Comparison of ENCODE assay signal across 9 cellular contexts in genomic region chrX:154749856-154750255, GRCh38. TPM values are rescaled to one million over a fixed set of nuclear protein-coding genes. Genes with fewer than 3 reads are reported as not detected.
DNase-seq lines count a peak whose midpoint lies in the region; ATAC-seq and TF ChIP-seq lines count a peak whose summit lies in the region.
"Had no signal": no experiment of that assay in that cellular context is flagged by ENCODE, and none has a peak within 500 bp of the region (broad histone marks: within the 10 kb centered on the region; RNA-seq: fewer than 3 reads in every experiment).

No MANE protein-coding gene starts in this region.

- no peaks in the 10 kb centered on the region for H3K27me3 Mint-ChIP-seq in T-helper 2 cell treated with Interferon-gamma antibody and Interleukin-4, amounts not matched to agents 5 μg/mL and 100 μg/mL, for 36 hours (ENCODE audit: low read depth)
- no peaks in the 10 kb centered on the region for H3K27me3 Mint-ChIP-seq in T-helper 17 cell

- peaks cover 26% of the 10 kb centered on the region for H3K4me1 Mint-ChIP-seq in T-helper 2 cell treated with Interferon-gamma antibody and Interleukin-4, amounts not matched to agents 5 μg/mL and 100 μg/mL, for 36 hours (ENCODE audit: low read depth)
- H3K4me1 Mint-ChIP-seq in T-helper 17 cell: peaks cover 10% of the 10 kb centered on the region

- H2BK5ac ChIP-seq in neuronal stem cell (ENCODE audit: low read length): no peak overlapping the region

- no peak overlapping the region for H3K4me2 ChIP-seq in neuronal stem cell (ENCODE audit: insufficient read depth, low read length, poor library complexity, severe bottlenecking)

- H3K79me1 ChIP-seq in neuronal stem cell (ENCODE audit: low read depth, low read length): no peaks in the 10 kb centered on the region

- H3K36me3 ChIP-seq in cardiac muscle cell: no peaks in the 10 kb centered on the region
- H3K36me3 ChIP-seq in thymus (ENCODE audit: control insufficient read depth, insufficient read depth): no peaks in the 10 kb centered on the region
- no peaks in the 10 kb centered on the region for H3K36me3 ChIP-seq in neuronal stem cell (replicated peaks in 1 of 2; ENCODE audit: control insufficient read depth in 2 of 2, insufficient read depth in 2 of 2, low read length in 2 of 2)

- no peaks in the 10 kb centered on the region for H3K9me3 ChIP-seq in T-helper 17 cell (ENCODE audit: control insufficient read depth, low read length, poor library complexity, severe bottlenecking)
- H3K9me3 ChIP-seq in cardiac muscle cell (ENCODE audit: low read depth): no peaks in the 10 kb centered on the region
- H3K9me3 ChIP-seq in thymus (ENCODE audit: control insufficient read depth): no peaks in the 10 kb centered on the region
- H3K9me3 ChIP-seq in neuronal stem cell (replicated peaks in 1 of 2; ENCODE audit: control insufficient read depth in 2 of 2, insufficient read depth in 1 of 2, low read depth in 1 of 2, low read length in 2 of 2): no peaks in the 10 kb centered on the region

- WGBS in thymus: 2% methylated on average over 6 of the region's 6 CpGs
- WGBS in neuronal stem cell (ENCODE audit: extremely low coverage in 2 of 2, insufficient read length in 2 of 2, insufficient replicate concordance in 1 of 2), 2 donors: no CpG with 5 or more reads among the region's 6 CpGs

- H4K8ac ChIP-seq in neuronal stem cell (ENCODE audit: low read depth, low read length): no peak overlapping the region

- no peak overlapping the region for H2BK15ac ChIP-seq in neuronal stem cell (ENCODE audit: low read length)

- no peak overlapping the region for H4K91ac ChIP-seq in neuronal stem cell (ENCODE audit: low read depth, low read length, poor library complexity)

- no peaks in the 10 kb centered on the region for H3K9me3 Mint-ChIP-seq in T-helper 2 cell treated with Interferon-gamma antibody and Interleukin-4, amounts not matched to agents 5 μg/mL and 100 μg/mL, for 36 hours

- H3K9ac ChIP-seq in neuronal stem cell (ENCODE audit: low read depth, low read length, poor library complexity): no peak overlapping the region

- no peak overlapping the region for H2BK120ac ChIP-seq in neuronal stem cell (ENCODE audit: low read depth, low read length)

- H2AK5ac ChIP-seq in neuronal stem cell (ENCODE audit: low read depth, low read length): no peak overlapping the region

- no peak overlapping the region for H3K18ac ChIP-seq in neuronal stem cell (ENCODE audit: low read length)

- H3K4ac ChIP-seq in neuronal stem cell (ENCODE audit: low read length): no peak overlapping the region

- peaks cover 9% of the 10 kb centered on the region for H3K36me3 Mint-ChIP-seq in T-helper 2 cell treated with Interferon-gamma antibody and Interleukin-4, amounts not matched to agents 5 μg/mL and 100 μg/mL, for 36 hours (ENCODE audit: low read depth)
- no peaks in the 10 kb centered on the region for H3K36me3 Mint-ChIP-seq in T-helper 17 cell (ENCODE audit: low read depth)

- H3K4me3 ChIP-seq in cardiac muscle cell (no peak overlapping the region), thymus (ENCODE audit: low read length) (peak overlapping the region; percentile 69), neuronal stem cell (ENCODE audit: low read length in 2 of 2) (no peak overlapping the region)

- H3K27ac ChIP-seq in cardiac muscle cell (no peak overlapping the region), thymus (ENCODE audit: low read depth) (no peak overlapping the region), neuronal stem cell (replicated peaks; ENCODE audit: low read length) (no peak overlapping the region)
- H3K27ac ChIP-seq: C4-2B had no signal

- TF ChIP-seq CTCF in cardiac muscle cell (IDR thresholded peaks at IDR 0.05; ENCODE audit: low read depth, low read length): peak; percentile 4

- ATAC-seq in T-helper 17 cell: no peak

- peak overlapping the region; percentile 79 for H3K4me3 Mint-ChIP-seq in T-helper 2 cell treated with Interferon-gamma antibody and Interleukin-4, amounts not matched to agents 5 μg/mL and 100 μg/mL, for 36 hours
- peak overlapping the region; percentile 83 for H3K4me3 Mint-ChIP-seq in T-helper 17 cell

- H3K4me1 ChIP-seq in cardiac muscle cell (ENCODE audit: low read depth) (peaks cover 6% of the 10 kb centered on the region), thymus (ENCODE audit: control insufficient read depth, insufficient read depth, low read length) (peaks cover 3% of the 10 kb centered on the region), neuronal stem cell (ENCODE audit: control insufficient read depth in 2 of 2, insufficient read depth in 1 of 2, low read depth in 1 of 2, low read length in 2 of 2) (no peaks in the 10 kb centered on the region)

- no peak overlapping the region for H2AFZ ChIP-seq in neuronal stem cell (ENCODE audit: low read length)

- peak overlapping the region; percentile 31 for H3K27ac Mint-ChIP-seq in T-helper 2 cell treated with Interferon-gamma antibody and Interleukin-4, amounts not matched to agents 5 μg/mL and 100 μg/mL, for 36 hours
- no peak overlapping the region for H3K27ac Mint-ChIP-seq in T-helper 17 cell

- H3K14ac ChIP-seq in neuronal stem cell (ENCODE audit: low read length): no peak overlapping the region

- no peak overlapping the region for H3K23ac ChIP-seq in neuronal stem cell (ENCODE audit: low read depth, low read length, poor library complexity)

- no peak for DNase-seq in T-helper 2 cell treated with Interferon-gamma antibody and Interleukin-4, amounts not matched to agents 5 μg/mL and 100 μg/mL, for 36 hours (ENCODE audit: low spot score)
- DNase-seq in T-helper 2 cell (no peak), T-helper 17 cell (no peak), cardiac muscle cell (ENCODE audit: low read depth in 1 of 2, low spot score in 1 of 2) (peak in 1 of 2 donors; percentile 46), ureter (ENCODE audit: low spot score) (no peak), neuronal stem cell (ENCODE audit: low spot score) (no peak)
- DNase-seq in stimulated activated CD8-positive, alpha-beta memory T cell treated with anti-CD3 and anti-CD28 coated beads, Interleukin-4, amount 100 ng/mL, for 48 hours: no peak

- no peak overlapping the region for H2BK12ac ChIP-seq in neuronal stem cell (ENCODE audit: low read length)

- peaks cover 9% of the 10 kb centered on the region for H3K27me3 ChIP-seq in cardiac muscle cell
- H3K27me3 ChIP-seq in thymus (ENCODE audit: control insufficient read depth, insufficient read depth): no peaks in the 10 kb centered on the region
- H3K27me3 ChIP-seq in neuronal stem cell (ENCODE audit: control insufficient read depth in 3 of 3, insufficient read depth in 3 of 3, low read depth in 1 of 3, low read length in 3 of 3): peaks cover 4 to 60% (median 41%) of the 10 kb centered on the region in 3 experiments

RNA-seq across cellular contexts. Expression of gene GAB3, which starts 1.0 kb away (rescaled TPM):
- total RNA-seq in T-helper 17 cell (10 to 100 TPM; 17.7 to 18.4 TPM), cardiac muscle cell (0.45 and 0.60 TPM in 2 replicates), ureter (4.2 TPM)
- polyA plus RNA-seq in cardiac muscle cell (0.17 TPM in 1 of 2 replicates, not detected in the other), thymus (5.0 TPM)
- 0.01 TPM for polyA plus RNA-seq in neuronal stem cell (2013, experiment 1 of 2)
- polyA plus RNA-seq in neuronal stem cell (2013, experiment 2 of 2): under 0.01 TPM

RNA-seq across cellular contexts. Expression of gene DKC1, which starts 12.8 kb away (rescaled TPM):
- total RNA-seq in T-helper 17 cell (10 to 100 TPM; 46.6 to 60.7 TPM), cardiac muscle cell (15.1 and 30.9 TPM in 2 replicates), ureter (73.8 TPM)
- polyA plus RNA-seq in cardiac muscle cell (22.8 and 36.0 TPM in 2 replicates), thymus (34.0 TPM)
- polyA plus RNA-seq in neuronal stem cell (2013, experiment 1 of 2): 71.0 TPM
- polyA plus RNA-seq in neuronal stem cell (2013, experiment 2 of 2): 71.8 TPM

RNA-seq across cellular contexts. Expression of gene MPP1, which starts 55.4 kb away (rescaled TPM):
- total RNA-seq in T-helper 17 cell (10 to 100 TPM in 1 of 2 donors, 1 to 10 TPM in 1; 9.0 to 75.0 TPM), cardiac muscle cell (22.5 and 24.1 TPM in 2 replicates), ureter (21.9 TPM)
- polyA plus RNA-seq in cardiac muscle cell (28.5 and 36.4 TPM in 2 replicates), thymus (70.0 TPM)
- polyA plus RNA-seq in neuronal stem cell (2013, experiment 1 of 2): 0.39 TPM
- 0.37 TPM for polyA plus RNA-seq in neuronal stem cell (2013, experiment 2 of 2)
